ENCODE assay signal across 8 cellular contexts in genomic region chr4:54225671-54226398, GRCh38. TPM values are rescaled to one million over a fixed set of nuclear protein-coding genes. Genes with fewer than 3 reads are reported as not detected.
DNase-seq lines count a peak whose midpoint lies in the region; ATAC-seq and TF ChIP-seq lines count a peak whose summit lies in the region.

No MANE protein-coding gene starts in this region.

- no peak for TF ChIP-seq CTCF in epithelial cell of proximal tubule (conservative IDR thresholded peaks at IDR 0.05; ENCODE audit: low read depth, low read length)

- H3K36me3 Mint-ChIP-seq in naive thymus-derived CD8-positive, alpha-beta T cell: peaks cover 0 to 3% (median 0%) of the 10 kb centered on the region in 3 donors

- no peaks in the 10 kb centered on the region for H3K9me3 Mint-ChIP-seq in naive thymus-derived CD8-positive, alpha-beta T cell

- H3K27me3 Mint-ChIP-seq in naive thymus-derived CD8-positive, alpha-beta T cell: peaks cover 25 to 93% (median 68%) of the 10 kb centered on the region in 5 donors

- peaks cover 17 to 45% (median 42%) of the 10 kb centered on the region in 4 donors for H3K4me1 Mint-ChIP-seq in naive thymus-derived CD8-positive, alpha-beta T cell

- ATAC-seq in naive thymus-derived CD8-positive, alpha-beta T cell: no peak
- no peak for ATAC-seq in HG02870 (IDR thresholded peaks at IDR 0.05; ENCODE audit: unreplicated experiment)

- peak overlapping the region; percentile 60 to 87 (median 78) for H3K4me3 Mint-ChIP-seq in naive thymus-derived CD8-positive, alpha-beta T cell

- peak overlapping the region; percentile 62 for H3K4me3 ChIP-seq in epithelial cell of proximal tubule (ENCODE audit: low read depth, low read length)

- DNase-seq in AG08396 (ENCODE audit: low spot score) (peak; percentile 38), LoVo (ENCODE audit: low spot score) (peak; percentile 54), epithelial cell of proximal tubule (ENCODE audit: low read depth) (no peak), SIG-M5 treated with dmso at 0.1 percent for 504 hours (lab: John Stamatoyannopoulos, UW; ENCODE audit: unreplicated experiment) (no peak), superior temporal gyrus (ENCODE audit: extremely low spot score) (no peak)
- no peak for DNase-seq in naive thymus-derived CD8-positive, alpha-beta T cell
- no peak for DNase-seq in effector CD4-positive, alpha-beta T cell

- POLR2A ChIA-PET in naive thymus-derived CD8-positive, alpha-beta T cell (lab: Charles Lee): no interaction called here

- H3K27ac Mint-ChIP-seq in naive thymus-derived CD8-positive, alpha-beta T cell: peak overlapping the region in 1 of 10 donors; percentile 56

RNA-seq across cellular contexts. Expression of gene PDGFRA, which starts 3.3 kb away (rescaled TPM):
- total RNA-seq in epithelial cell of proximal tubule: 1.3 TPM in 1 of 2 replicates, not detected in the other
- total RNA-seq in naive thymus-derived CD8-positive, alpha-beta T cell: not detected
- not detected for polyA plus RNA-seq in naive thymus-derived CD8-positive, alpha-beta T cell

Comparison
In these comparisons a context has a peak if more than half of its experiments do, and no peak if none do; other contexts are left out.
1. DNase-seq: peak in AG08396 (single experiment) and LoVo (single experiment); none in epithelial cell of proximal tubule (single experiment), naive thymus-derived CD8-positive, alpha-beta T cell (0 of 10), SIG-M5 treated with dmso at 0.1 percent for 504 hours (single experiment), effector CD4-positive, alpha-beta T cell (single experiment) and superior temporal gyrus (single experiment).